ENCODE assay signal across 31 cellular contexts in genomic region chr20:60204601-60205000, GRCh38.
"Had no signal": no experiment of that assay in that cellular context is flagged by ENCODE, and none has a peak within 500 bp of the region (broad histone marks: within the 10 kb centered on the region; RNA-seq: fewer than 3 reads in every experiment).

No MANE protein-coding gene starts in this region.

- H3K4me1 ChIP-seq: neural progenitor cell, parathyroid adenoma, psoas muscle, right lobe of liver, spleen, suprapubic skin, testis, tibial artery, transverse colon, upper lobe of right lung, uterus had no signal

- H3K27me3 Mint-ChIP-seq: stimulated activated memory B cell treated with anti-CD40 and anti-IgM and Interleukin-4, amounts not matched to agents 10 μg/mL and 1 μg/mL and 100 μg/mL, for 72 hours had no signal

- H3K27me3 ChIP-seq: neural progenitor cell, ovary, right lobe of liver, testis, tibial artery, transverse colon, uterus had no signal

- ATAC-seq: natural killer cell; psoas muscle; right cardiac atrium; right lobe of liver; stimulated activated memory B cell treated with anti-CD40 and anti-IgM and Interleukin-4, amounts not matched to agents 10 μg/mL and 1 μg/mL and 100 μg/mL, for 72 hours; stimulated activated naive CD8-positive, alpha-beta T cell treated with anti-CD3 and anti-CD28 coated beads, Interleukin-15, amount 100 ng/mL, for 72 hours; stimulated activated naive CD8-positive, alpha-beta T cell treated with anti-CD3 and anti-CD28 coated beads, Interleukin-15, Interleukin-2, amounts not matched to agents 100 U/mL and 50 U/mL, for 24 hours; upper lobe of right lung had no signal

- H3K4me1 Mint-ChIP-seq: nephron; stimulated activated memory B cell treated with anti-CD40 and anti-IgM and Interleukin-4, amounts not matched to agents 10 μg/mL and 1 μg/mL and 100 μg/mL, for 72 hours; stimulated activated naive CD8-positive, alpha-beta T cell treated with anti-CD3 and anti-CD28 coated beads, Interleukin-15, amount 100 ng/mL, for 72 hours had no signal

- H3K27ac ChIP-seq: neural progenitor cell, ovary, parathyroid adenoma, psoas muscle, right lobe of liver, skin epidermis, spleen, suprapubic skin, testis, tibial artery, transverse colon, upper lobe of right lung, uterus had no signal

- H3K36me3 Mint-ChIP-seq: neural progenitor cell; stimulated activated memory B cell treated with anti-CD40 and anti-IgM and Interleukin-4, amounts not matched to agents 10 μg/mL and 1 μg/mL and 100 μg/mL, for 72 hours; type B pancreatic cell had no signal

- H3K9me3 ChIP-seq: ovary, psoas muscle, right lobe of liver, suprapubic skin, testis, tibial artery, transverse colon, upper lobe of right lung, uterus had no signal

- DNase-seq: natural killer cell; occipital lobe; ovary; posterior cingulate gyrus; psoas muscle; right cardiac atrium; right lobe of liver; spleen; stimulated activated CD4-positive, alpha-beta T cell treated with anti-CD3 and anti-CD28 coated beads, Interleukin-12 subunit alpha, Interleukin-12 subunit beta, amount 100 ng/mL, for 4 hours; stimulated activated CD4-positive, alpha-beta T cell treated with anti-CD3 and anti-CD28 coated beads, Interleukin-1b, Interleukin-23, amount 100 ng/mL, for 48 hours; stimulated activated CD4-positive, alpha-beta T cell treated with anti-CD3 and anti-CD28 coated beads, Interleukin-4, amount 100 ng/mL, for 1 hour; stimulated activated CD4-positive, alpha-beta T cell treated with anti-CD3 and anti-CD28 coated beads, Interleukin-4, amount 100 ng/mL, for 4 hours; stimulated activated CD8-positive, alpha-beta memory T cell treated with anti-CD3 and anti-CD28 coated beads, Interleukin-4, amount 100 ng/mL, for 48 hours; stimulated activated naive CD4-positive, alpha-beta T cell; stimulated activated naive CD8-positive, alpha-beta T cell treated with anti-CD3 and anti-CD28 coated beads, Interleukin-15, amount 100 ng/mL, for 72 hours; stimulated activated naive CD8-positive, alpha-beta T cell treated with anti-CD3 and anti-CD28 coated beads, Interleukin-15, Interleukin-2, amounts not matched to agents 100 U/mL and 50 U/mL, for 24 hours; substantia nigra; testis; tibial artery; transverse colon; upper lobe of right lung; uterus had no signal

- H3K27ac Mint-ChIP-seq: natural killer cell; nephron; neural progenitor cell; progenitor cell of endocrine pancreas; stimulated activated memory B cell treated with anti-CD40 and anti-IgM and Interleukin-4, amounts not matched to agents 10 μg/mL and 1 μg/mL and 100 μg/mL, for 72 hours; type B pancreatic cell had no signal

- H3K36me3 ChIP-seq: neural progenitor cell, ovary, right lobe of liver, spleen, suprapubic skin, tibial artery, transverse colon, upper lobe of right lung, uterus had no signal

- H3K4me3 ChIP-seq: neural progenitor cell, ovary, psoas muscle, right lobe of liver, skin epidermis, smooth muscle cell, spleen, suprapubic skin, testis, tibial artery, transverse colon, upper lobe of right lung, uterus had no signal

- H3K4me3 Mint-ChIP-seq: natural killer cell; nephron; neural progenitor cell; stimulated activated memory B cell treated with anti-CD40 and anti-IgM and Interleukin-4, amounts not matched to agents 10 μg/mL and 1 μg/mL and 100 μg/mL, for 72 hours; stimulated activated naive CD8-positive, alpha-beta T cell treated with anti-CD3 and anti-CD28 coated beads, Interleukin-15, amount 100 ng/mL, for 72 hours; type B pancreatic cell had no signal

- H3K9me3 Mint-ChIP-seq: type B pancreatic cell had no signal
